1 cellular context compared by ENCODE assay signal in genomic region chr2:170827841-170828532, GRCh38.
TF ChIP-seq lines count a peak whose summit lies in the region.

No MANE protein-coding gene starts in this region.

TF ChIP-seq in H1, 55 proteins besides CTCF, POLR2A, EP300 and RAD21 (continued from another document):
- TF ChIP-seq KDM4A (IDR thresholded peaks at IDR 0.05; ENCODE audit: low read depth, low read length, severe bottlenecking) = no peak
- no peak for TF ChIP-seq SP4 (IDR thresholded peaks at IDR 0.05; ENCODE audit: low read length)
- no peak for TF ChIP-seq RXRA (IDR thresholded peaks at IDR 0.05; ENCODE audit: insufficient read depth, low read depth, low read length)
- no peak for TF ChIP-seq RFX5 (IDR thresholded peaks at IDR 0.05; ENCODE audit: borderline replicate concordance, low read depth, low read length)
- TF ChIP-seq USF2 (IDR thresholded peaks at IDR 0.05; ENCODE audit: low read length) = no peak
- no peak for TF ChIP-seq SIRT6 (IDR thresholded peaks at IDR 0.05; ENCODE audit: low read length)
- no peak for TF ChIP-seq TEAD4 (IDR thresholded peaks at IDR 0.05; ENCODE audit: low read depth, low read length)
- TF ChIP-seq SP2 (IDR thresholded peaks at IDR 0.05; ENCODE audit: low read length) = no peak
- TF ChIP-seq NRF1 (IDR thresholded peaks at IDR 0.05; ENCODE audit: low read depth, low read length) = no peak
- TF ChIP-seq MAFK (IDR thresholded peaks at IDR 0.05; ENCODE audit: low read depth, low read length) = no peak
- no peak for TF ChIP-seq HDAC6 (IDR thresholded peaks at IDR 0.05; ENCODE audit: low read depth, low read length)
- TF ChIP-seq SUZ12 (IDR thresholded peaks at IDR 0.05; ENCODE audit: low read length) = no peak
- no peak for TF ChIP-seq TAF1 (IDR thresholded peaks at IDR 0.05; ENCODE audit: low read depth, low read length)
- TF ChIP-seq BCL11A (IDR thresholded peaks at IDR 0.05; ENCODE audit: low read depth in 2 of 2, low read length in 2 of 2) = no peak
- TF ChIP-seq FOSL1 (IDR thresholded peaks at IDR 0.05; ENCODE audit: insufficient read depth, low read depth, low read length) = no peak
